Comparison of ENCODE assay signal across 35 cellular contexts in the genomic region with DNA sequence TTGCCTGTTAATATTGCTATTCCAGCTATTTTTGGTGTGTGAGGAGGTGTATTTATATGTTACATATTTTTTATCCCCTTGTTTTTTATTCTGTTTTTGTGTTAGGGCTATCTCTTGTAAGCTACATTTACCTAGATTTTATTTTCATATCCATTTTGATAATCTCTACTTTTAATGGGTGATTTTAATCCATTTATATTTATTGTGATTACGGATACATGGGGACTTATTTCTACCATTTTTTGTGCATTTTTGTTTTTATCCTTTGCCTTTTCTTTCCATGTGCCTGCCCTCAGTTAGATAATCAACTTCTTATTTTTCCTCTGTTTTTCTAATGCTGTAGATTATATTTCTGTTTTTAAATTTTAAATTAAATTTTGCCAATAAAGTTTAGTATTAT.
"Had no signal": no experiment of that assay in that cellular context is flagged by ENCODE, and none has a peak within 500 bp of the region (broad histone marks: within the 10 kb centered on the region; RNA-seq: fewer than 3 reads in every experiment).

No MANE protein-coding gene starts in this region.

- H3K27me3 ChIP-seq: MG63 had no signal

- H3K4me3 ChIP-seq: MG63 had no signal

- DNase-seq: Karpas-422, Kasumi-1, MG63, MM.1S, MV-4-11, NCI-H1048, NCI-H1092, NCI-H1092 treated with DMSO at 0.1 percent for 48 hours, NCI-H1105, NCI-H1105 treated with DMSO at 0.1 percent for 48 hours, NCI-H1417, NCI-H1417 treated with DMSO at 0.1 percent for 48 hours, NCI-H1436, NCI-H1436 treated with DMSO at 0.1 percent for 48 hours, NCI-H146, NCI-H1694, NCI-H1694 treated with DMSO at 0.1 percent for 48 hours, NCI-H187, NCI-H187 treated with DMSO at 0.1 percent for 48 hours, NCI-H1930, NCI-H2029, NCI-H2029 treated with DMSO at 0.1 percent for 48 hours, NCI-H2081, NCI-H2081 treated with DMSO at 0.1 percent for 48 hours, NCI-H2107, NCI-H2171, NCI-H2171 treated with DMSO at 0.1 percent for 48 hours, NCI-H2227 treated with DMSO at 0.1 percent for 48 hours, NCI-H226, NCI-H345, NCI-H446, NCI-H446 treated with DMSO at 0.1 percent for 48 hours, NCI-H510A, NCI-H510A treated with DMSO at 0.1 percent for 48 hours, NCI-H524 had no signal
